In the genomic region with DNA sequence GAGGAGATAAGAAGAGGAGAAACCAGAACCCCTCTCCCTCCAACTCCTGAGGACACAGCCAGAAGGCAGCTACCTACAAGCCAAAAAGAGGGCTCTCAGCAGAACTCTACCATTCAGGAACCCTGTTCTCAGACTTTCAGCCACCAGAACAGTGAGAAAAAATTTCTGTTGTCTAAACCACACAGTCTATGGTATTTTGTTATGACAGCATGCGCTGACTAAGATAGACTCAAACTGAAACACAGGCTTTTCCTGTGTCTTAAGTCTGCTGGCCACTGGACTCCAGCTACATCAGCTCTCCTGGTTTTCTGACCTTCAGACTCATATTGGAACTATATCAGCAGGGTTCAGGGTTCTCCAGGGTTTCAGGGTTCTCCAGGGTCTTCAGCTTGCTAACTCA, we compare ENCODE assay signal across 12 cellular contexts.
DNase-seq lines count a peak whose midpoint lies in the region; ATAC-seq and TF ChIP-seq lines count a peak whose summit lies in the region.
"Had no signal": no experiment of that assay in that cellular context is flagged by ENCODE, and none has a peak within 500 bp of the region (broad histone marks: within the 10 kb centered on the region; RNA-seq: fewer than 3 reads in every experiment).

No MANE protein-coding gene starts in this region.

- H3K9me3 Mint-ChIP-seq in activated naive CD4-positive, alpha-beta T cell treated with anti-CD3 and anti-CD28 coated beads for 36 hours, result no peaks in the 10 kb centered on the region
- H3K9me3 Mint-ChIP-seq in HFFc6, result no peaks in the 10 kb centered on the region
- H3K9me3 Mint-ChIP-seq in stimulated activated memory B cell treated with anti-CD40 and anti-IgM and Interleukin-4, amounts not matched to agents 10 μg/mL and 1 μg/mL and 100 μg/mL, for 72 hours, result no peaks in the 10 kb centered on the region
- H3K9me3 Mint-ChIP-seq: activated T-helper 2 cell treated with anti-CD3 and anti-CD28 coated beads, Interferon-gamma antibody, Interleukin-2, Interleukin-4, amounts not matched to agents 10 μg/mL and 5 μg/mL and 100 μg/mL, durations not matched to agents 14 hours and 24 hours and 36 hours; effector memory CD8-positive, alpha-beta T cell had no signal

- TF ChIP-seq EP300 in tibial nerve (IDR thresholded peaks at IDR 0.05), result no peak

- WGBS in tibial nerve, 2 donors, result 95 to 100% methylated on average over 1 of the region's 1 CpG

- H3K4me1 ChIP-seq in tibial nerve, result peaks cover 0 to 26% (median 4%) of the 10 kb centered on the region in 4 donors

- intact Hi-C loops in activated naive CD4-positive, alpha-beta T cell treated with anti-CD3 and anti-CD28 coated beads for 36 hours (cut with micrococcal nuclease), result no loop called here

- no peak overlapping the region for H3K27ac Mint-ChIP-seq in activated naive CD4-positive, alpha-beta T cell treated with anti-CD3 and anti-CD28 coated beads for 36 hours
- H3K27ac Mint-ChIP-seq in HFFc6, result no peak overlapping the region
- H3K27ac Mint-ChIP-seq in stimulated activated memory B cell treated with anti-CD40 and anti-IgM and Interleukin-4, amounts not matched to agents 10 μg/mL and 1 μg/mL and 100 μg/mL, for 72 hours, result peak overlapping the region; percentile 94
- H3K27ac Mint-ChIP-seq: activated T-helper 2 cell treated with anti-CD3 and anti-CD28 coated beads, Interferon-gamma antibody, Interleukin-2, Interleukin-4, amounts not matched to agents 10 μg/mL and 5 μg/mL and 100 μg/mL, durations not matched to agents 14 hours and 24 hours and 36 hours had no signal

- H3K4me1 Mint-ChIP-seq in activated naive CD4-positive, alpha-beta T cell treated with anti-CD3 and anti-CD28 coated beads for 36 hours (ENCODE audit: low read depth), result peaks cover 25% of the 10 kb centered on the region
- H3K4me1 Mint-ChIP-seq in HFFc6 (ENCODE audit: low read depth), result peaks cover 48% of the 10 kb centered on the region
- peaks cover 41% of the 10 kb centered on the region for H3K4me1 Mint-ChIP-seq in stimulated activated memory B cell treated with anti-CD40 and anti-IgM and Interleukin-4, amounts not matched to agents 10 μg/mL and 1 μg/mL and 100 μg/mL, for 72 hours

- CTCF ChIA-PET in activated naive CD4-positive, alpha-beta T cell treated with anti-CD3 and anti-CD28 coated beads for 36 hours (lab: Charles Lee), result no interaction called here

- H3K36me3 Mint-ChIP-seq in activated naive CD4-positive, alpha-beta T cell treated with anti-CD3 and anti-CD28 coated beads for 36 hours (ENCODE audit: low read depth), result peaks cover 2% of the 10 kb centered on the region
- no peaks in the 10 kb centered on the region; the same call in 1 of the 2 replicates for H3K36me3 Mint-ChIP-seq in HFFc6 (ENCODE audit: low read depth)
- H3K36me3 Mint-ChIP-seq in stimulated activated memory B cell treated with anti-CD40 and anti-IgM and Interleukin-4, amounts not matched to agents 10 μg/mL and 1 μg/mL and 100 μg/mL, for 72 hours, result no peaks in the 10 kb centered on the region

- no peak overlapping the region for H3K4me3 Mint-ChIP-seq in activated naive CD4-positive, alpha-beta T cell treated with anti-CD3 and anti-CD28 coated beads for 36 hours
- no peak overlapping the region for H3K4me3 Mint-ChIP-seq in HFFc6
- H3K4me3 Mint-ChIP-seq in stimulated activated memory B cell treated with anti-CD40 and anti-IgM and Interleukin-4, amounts not matched to agents 10 μg/mL and 1 μg/mL and 100 μg/mL, for 72 hours, result no peak overlapping the region
- H3K4me3 Mint-ChIP-seq: effector memory CD8-positive, alpha-beta T cell had no signal

- ATAC-seq in HG03571 (IDR thresholded peaks at IDR 0.05; ENCODE audit: unreplicated experiment), result peak; percentile 75
- ATAC-seq in stimulated activated memory B cell treated with anti-CD40 and anti-IgM and Interleukin-4, amounts not matched to agents 10 μg/mL and 1 μg/mL and 100 μg/mL, for 72 hours, result peak; percentile 83
- ATAC-seq: effector memory CD8-positive, alpha-beta T cell; left colon had no signal

- no peak for TF ChIP-seq POLR2A in tibial nerve (IDR thresholded peaks at IDR 0.05)

- H3K36me3 ChIP-seq in tibial nerve, result peaks cover 0 to 5% (median 0%) of the 10 kb centered on the region in 3 donors

- no peak for TF ChIP-seq CTCF in HFFc6 (IDR thresholded peaks at IDR 0.05)
- TF ChIP-seq CTCF in tibial nerve (IDR thresholded peaks at IDR 0.05), result no peak

- H3K27me3 ChIP-seq in tibial nerve, result no peaks in the 10 kb centered on the region

- no peaks in the 10 kb centered on the region for H3K9me3 ChIP-seq in tibial nerve

- no peak overlapping the region for H3K4me3 ChIP-seq in tibial nerve

- peak; percentile 10 for DNase-seq in activated naive CD4-positive, alpha-beta T cell treated with anti-CD3 and anti-CD28 coated beads for 36 hours
- no peak for DNase-seq in activated naive CD4-positive, alpha-beta T cell (lab: John Stamatoyannopoulos, UW)
- DNase-seq in HFFc6 (peak; percentile 39), NCI-H524 treated with DMSO at 0.1 percent for 48 hours (lab: John Stamatoyannopoulos, UW) (no peak), tibial nerve (ENCODE audit: low spot score in 2 of 2) (no peak)
- DNase-seq in activated CD4-positive, alpha-beta T cell treated with anti-CD3 and anti-CD28 coated beads, Interleukin-2, amount 50 U/mL, for 4 hours, result no peak
- DNase-seq: effector memory CD8-positive, alpha-beta T cell; left colon; NCI-H774 had no signal

- H3K27ac ChIP-seq in tibial nerve, result no peak overlapping the region

- no peaks in the 10 kb centered on the region for H3K27me3 Mint-ChIP-seq in activated naive CD4-positive, alpha-beta T cell treated with anti-CD3 and anti-CD28 coated beads for 36 hours (ENCODE audit: low read depth)
- no peaks in the 10 kb centered on the region for H3K27me3 Mint-ChIP-seq in HFFc6 (ENCODE audit: insufficient read depth)
- H3K27me3 Mint-ChIP-seq in stimulated activated memory B cell treated with anti-CD40 and anti-IgM and Interleukin-4, amounts not matched to agents 10 μg/mL and 1 μg/mL and 100 μg/mL, for 72 hours, result no peaks in the 10 kb centered on the region
- H3K27me3 Mint-ChIP-seq: effector memory CD8-positive, alpha-beta T cell had no signal

Comparison
In these comparisons a context has a peak if more than half of its experiments do, and no peak if none do; other contexts are left out.
1. DNase-seq: peak in activated naive CD4-positive, alpha-beta T cell treated with anti-CD3 and anti-CD28 coated beads for 36 hours (single experiment) and HFFc6 (single experiment); none in activated naive CD4-positive, alpha-beta T cell (0 of 4), NCI-H524 treated with DMSO at 0.1 percent for 48 hours (single experiment), tibial nerve (0 of 2) and activated CD4-positive, alpha-beta T cell treated with anti-CD3 and anti-CD28 coated beads, Interleukin-2, amount 50 U/mL, for 4 hours (0 of 2).